Comparison of ENCODE assay signal across 11 cellular contexts in genomic region chr6:52992980-52993379, GRCh38. TPM values are rescaled to one million over a fixed set of nuclear protein-coding genes. Genes with fewer than 3 reads are reported as not detected.
DNase-seq lines count a peak whose midpoint lies in the region; ATAC-seq and TF ChIP-seq lines count a peak whose summit lies in the region.
"Had no signal": no experiment of that assay in that cellular context is flagged by ENCODE, and none has a peak within 500 bp of the region (broad histone marks: within the 10 kb centered on the region; RNA-seq: fewer than 3 reads in every experiment).

No MANE protein-coding gene starts in this region.

- peak overlapping the region in 1 of 4 donors; percentile 89 for H3K4me3 ChIP-seq in adrenal gland
- H3K4me3 ChIP-seq in tibial nerve: no peak overlapping the region
- H3K4me3 ChIP-seq: PC-9 had no signal

- ATAC-seq in HG03460 (IDR thresholded peaks at IDR 0.05; ENCODE audit: unreplicated experiment): no peak

- no peak overlapping the region for H3K27ac Mint-ChIP-seq in activated naive CD4-positive, alpha-beta T cell treated with anti-CD3 and anti-CD28 coated beads for 36 hours

- intact Hi-C loops in activated naive CD4-positive, alpha-beta T cell treated with anti-CD3 and anti-CD28 coated beads for 36 hours (cut with micrococcal nuclease): loop anchor here (10.0 kb wide), 3 partner anchors 252 to 432 kb away; no protein-coding TSS in a partner anchor
- intact Hi-C loops in adrenal gland (cut with DNase I): no loop called here

- peaks cover 30% of the 10 kb centered on the region for H3K36me3 Mint-ChIP-seq in activated naive CD4-positive, alpha-beta T cell treated with anti-CD3 and anti-CD28 coated beads for 36 hours (ENCODE audit: low read depth)

- peaks cover 51% of the 10 kb centered on the region for H3K4me1 Mint-ChIP-seq in activated naive CD4-positive, alpha-beta T cell treated with anti-CD3 and anti-CD28 coated beads for 36 hours (ENCODE audit: low read depth)

- 43 to 51% (median 46%) methylated on average over 6 of the region's 6 CpGs for WGBS in adrenal gland, 4 donors
- WGBS in tibial nerve, 2 donors: 60 to 64% methylated on average over 6 of the region's 6 CpGs

- H3K9me3 ChIP-seq in adrenal gland (replicated peaks in 1 of 3) (no peaks in the 10 kb centered on the region), tibial nerve (no peaks in the 10 kb centered on the region)
- H3K9me3 ChIP-seq: MG63 had no signal

- no peak for TF ChIP-seq EP300 in tibial nerve (IDR thresholded peaks at IDR 0.05)

- no peak for DNase-seq in activated naive CD4-positive, alpha-beta T cell treated with anti-CD3 and anti-CD28 coated beads for 36 hours
- DNase-seq in activated naive CD4-positive, alpha-beta T cell (lab: John Stamatoyannopoulos, UW): no peak
- DNase-seq in adrenal gland (peak in 1 of 7 donors; percentile 25), hepatic stellate cell (ENCODE audit: low spot score) (peak; percentile 24), tibial nerve (ENCODE audit: low spot score in 2 of 2) (no peak), substantia nigra (lab: John Stamatoyannopoulos, UW) (no peak)
- DNase-seq in stimulated activated CD4-positive, alpha-beta T cell treated with anti-CD3 and anti-CD28 coated beads, Interleukin-4, amount 100 ng/mL, for 24 hours: no peak
- DNase-seq: MG63 had no signal

- no peaks in the 10 kb centered on the region for H3K9me3 Mint-ChIP-seq in activated naive CD4-positive, alpha-beta T cell treated with anti-CD3 and anti-CD28 coated beads for 36 hours

- peak overlapping the region; percentile 3 for H3K4me3 Mint-ChIP-seq in activated naive CD4-positive, alpha-beta T cell treated with anti-CD3 and anti-CD28 coated beads for 36 hours

- H3K4me1 ChIP-seq in adrenal gland (replicated peaks in 1 of 2) (peaks cover 15 to 43% of the 10 kb centered on the region in 2 donors), tibial nerve (peaks cover 0 to 28% (median 12%) of the 10 kb centered on the region in 4 donors)

- peak in 1 of 2 donors; percentile 31 for TF ChIP-seq POLR2A in adrenal gland (IDR thresholded peaks at IDR 0.05)
- TF ChIP-seq POLR2A in tibial nerve (IDR thresholded peaks at IDR 0.05): no peak

- H3K36me3 ChIP-seq in adrenal gland (replicated peaks in 1 of 2) (peaks cover 0 to 4% of the 10 kb centered on the region in 2 donors), tibial nerve (peaks cover 0 to 9% (median 0%) of the 10 kb centered on the region in 3 donors)
- H3K36me3 ChIP-seq: MG63 had no signal

- peak overlapping the region; percentile 92 to 99 (median 95) for H3K27ac ChIP-seq in adrenal gland
- peak overlapping the region; percentile 76 to 97 (median 87) for H3K27ac ChIP-seq in tibial nerve
- H3K27ac ChIP-seq in substantia nigra (ENCODE audit: low read depth, low read length, poor library complexity, severe bottlenecking): no peak overlapping the region
- H3K27ac ChIP-seq: C4-2B, PC-9 had no signal

- H3K27me3 Mint-ChIP-seq in activated naive CD4-positive, alpha-beta T cell treated with anti-CD3 and anti-CD28 coated beads for 36 hours (ENCODE audit: low read depth): peaks cover 17% of the 10 kb centered on the region

- CTCF ChIA-PET in activated naive CD4-positive, alpha-beta T cell treated with anti-CD3 and anti-CD28 coated beads for 36 hours (lab: Charles Lee): interaction anchor here (0.7 to 1.5 kb wide), 2 partner anchors 10 to 49 kb away, joined by 3 to 5 read pairs; no protein-coding TSS in a partner anchor

- TF ChIP-seq CTCF in adrenal gland (IDR thresholded peaks at IDR 0.05): no peak
- TF ChIP-seq CTCF in tibial nerve (IDR thresholded peaks at IDR 0.05): no peak

- H3K27me3 ChIP-seq in adrenal gland (no peaks in the 10 kb centered on the region), tibial nerve (no peaks in the 10 kb centered on the region)
- H3K27me3 ChIP-seq: MG63 had no signal

RNA-seq across cellular contexts. Expression of gene GSTA4, which starts 2.1 kb away (rescaled TPM):
- 10 to 100 TPM; 21.6 to 21.7 TPM for total RNA-seq in activated naive CD4-positive, alpha-beta T cell treated with anti-CD3 and anti-CD28 coated beads for 36 hours
- total RNA-seq in adrenal gland (100 to 1,000 TPM; 165 to 656 (median 343) TPM), tibial nerve (10 to 100 TPM; 24.3 to 34.7 (median 29.1) TPM)
- 1,000 to 10,000 TPM in 1 of 3 donors, 100 to 1,000 TPM in 2; 144 to 1,199 (median 302) TPM for polyA plus RNA-seq in adrenal gland

Comparison
In these comparisons a context has a peak if more than half of its experiments do, and no peak if none do; other contexts are left out.
1. RNA of gene GSTA4, which starts 2.1 kb away (total RNA-seq): 165 to 656 TPM in adrenal gland; 24.3 to 34.7 TPM in tibial nerve and 21.6 to 21.7 TPM in activated naive CD4-positive, alpha-beta T cell treated with anti-CD3 and anti-CD28 coated beads for 36 hours; every median in the first group is over 4 times any median in the second.